ENCODE assay signal across 25 cellular contexts in genomic region chr16:12602811-12603698, GRCh38.
DNase-seq lines count a peak whose midpoint lies in the region; TF ChIP-seq lines count a peak whose summit lies in the region.
"Had no signal": no experiment of that assay in that cellular context is flagged by ENCODE, and none has a peak within 500 bp of the region (broad histone marks: within the 10 kb centered on the region; RNA-seq: fewer than 3 reads in every experiment).

No MANE protein-coding gene starts in this region.

- no peaks in the 10 kb centered on the region for H3K27me3 ChIP-seq in sigmoid colon
- H3K27me3 ChIP-seq: Peyer's patch had no signal

- no peaks in the 10 kb centered on the region for H3K9me2 ChIP-seq in OCI-LY7 (ENCODE audit: insufficient read depth, low read length)

- 87 to 93% methylated on average over 15 of the region's 15 CpGs for WGBS in sigmoid colon, 2 donors

- H3K4me2 ChIP-seq in OCI-LY7 (ENCODE audit: low read length), result no peak overlapping the region
- H3K4me2 ChIP-seq: KMS-11 had no signal

- H3K36me3 ChIP-seq in sigmoid colon, result no peaks in the 10 kb centered on the region
- no peaks in the 10 kb centered on the region for H3K36me3 ChIP-seq in OCI-LY7 (ENCODE audit: insufficient read depth, low read length)
- H3K36me3 ChIP-seq: Peyer's patch, SJCRH30 had no signal

- CTCF ChIA-PET in OCI-LY7 (lab: Charles Lee; ENCODE audit: unreplicated experiment), result no interaction called here

- DNase-seq in DMS 273 (lab: John Stamatoyannopoulos, UW; ENCODE audit: unreplicated experiment), result peak; percentile 72
- DNase-seq in NCI-H69 (lab: John Stamatoyannopoulos, UW), result peak; percentile 52
- DNase-seq in islet precursor cell, result peak; percentile 32
- DNase-seq in sigmoid colon, result peak; percentile 49
- DNase-seq in stimulated activated CD4-positive, alpha-beta T cell treated with anti-CD3 and anti-CD28 coated beads, Interleukin-4, amount 100 ng/mL, for 1 hour, result no peak
- DNase-seq in OCI-LY7 (ENCODE audit: low spot score), result no peak
- DNase-seq in NK-92 treated with Interleukin-12 subunit alpha and Interleukin-12 subunit beta, amount 100 ng/mL, for 24 hours (lab: John Stamatoyannopoulos, UW), result no peak
- no peak for DNase-seq in HK-2 (ENCODE audit: unreplicated experiment)
- DNase-seq: 8988T; AML-193; C1 segment of cervical spinal cord; Calu3; CD8-positive, alpha-beta T cell; DMS53; GDM1; GOT3; IMR-90; MV-4-11; NCI-H1694; NCI-H2081 treated with DMSO at 0.1 percent for 48 hours; NCI-H446 treated with DMSO at 0.1 percent for 48 hours; NCI-H774; SJCRH30 had no signal

- TF ChIP-seq POLR2A in sigmoid colon (IDR thresholded peaks at IDR 0.05), result no peak

- H3K27ac ChIP-seq in sigmoid colon, result no peak overlapping the region
- H3K27ac ChIP-seq in OCI-LY7 (ENCODE audit: low read depth, low read length, poor library complexity, severe bottlenecking), result no peak overlapping the region
- H3K27ac ChIP-seq: KMS-11, Peyer's patch, SJCRH30 had no signal

- no peak for TF ChIP-seq EP300 in sigmoid colon (IDR thresholded peaks at IDR 0.05)

- no peak overlapping the region for H2AFZ ChIP-seq in OCI-LY7 (ENCODE audit: low read length)

- no TSS peak for BruUV-seq in OCI-LY7 (replicated peaks; lab: Mats Ljungman, UMichigan)

- no peaks in the 10 kb centered on the region for H3K4me1 ChIP-seq in sigmoid colon
- H3K4me1 ChIP-seq in OCI-LY7 (ENCODE audit: insufficient read depth, low read length, poor library complexity, severe bottlenecking), result no peaks in the 10 kb centered on the region
- H3K4me1 ChIP-seq: Peyer's patch, SJCRH30 had no signal

- peaks cover 0 to 3% (median 0%) of the 10 kb centered on the region in 4 donors for H3K9me3 ChIP-seq in sigmoid colon
- H3K9me3 ChIP-seq in OCI-LY7 (ENCODE audit: low read length), result no peaks in the 10 kb centered on the region
- H3K9me3 ChIP-seq: Peyer's patch, SJCRH30 had no signal

- POLR2A ChIA-PET in OCI-LY7 (lab: Charles Lee), result interaction anchor here (0.9 kb wide), 1 partner anchor 26 kb away, joined by 3 read pairs; no protein-coding TSS in a partner anchor

- H3K79me2 ChIP-seq in OCI-LY7 (ENCODE audit: insufficient read depth, low read depth, low read length), result no peaks in the 10 kb centered on the region

- H4K20me1 ChIP-seq in OCI-LY7 (ENCODE audit: insufficient read depth, low read length), result no peaks in the 10 kb centered on the region

- H3K4me3 ChIP-seq in sigmoid colon (no peak overlapping the region), OCI-LY7 (ENCODE audit: low read depth, low read length, poor library complexity, severe bottlenecking) (no peak overlapping the region)
- H3K4me3 ChIP-seq: Peyer's patch, SJCRH30 had no signal

- intact Hi-C loops in sigmoid colon (cut with DNase I), result no loop called here
- intact Hi-C loops in OCI-LY7 (cut with micrococcal nuclease; ENCODE audit: unreplicated experiment), result no loop called here

- no peak for TF ChIP-seq CTCF in sigmoid colon (IDR thresholded peaks at IDR 0.05)
- no peak for TF ChIP-seq CTCF in OCI-LY7 (conservative IDR thresholded peaks at IDR 0.05; ENCODE audit: low read length)

Comparison
In these comparisons a context has a peak if more than half of its experiments do, and no peak if none do; other contexts are left out.
1. DNase-seq: peak in DMS 273 (single experiment), NCI-H69 (single experiment), islet precursor cell (single experiment) and sigmoid colon (single experiment); none in stimulated activated CD4-positive, alpha-beta T cell treated with anti-CD3 and anti-CD28 coated beads, Interleukin-4, amount 100 ng/mL, for 1 hour (single experiment), OCI-LY7 (single experiment), NK-92 treated with Interleukin-12 subunit alpha and Interleukin-12 subunit beta, amount 100 ng/mL, for 24 hours (single experiment) and HK-2 (single experiment).